ENCODE assay signal across 13 cellular contexts in the genomic region with DNA sequence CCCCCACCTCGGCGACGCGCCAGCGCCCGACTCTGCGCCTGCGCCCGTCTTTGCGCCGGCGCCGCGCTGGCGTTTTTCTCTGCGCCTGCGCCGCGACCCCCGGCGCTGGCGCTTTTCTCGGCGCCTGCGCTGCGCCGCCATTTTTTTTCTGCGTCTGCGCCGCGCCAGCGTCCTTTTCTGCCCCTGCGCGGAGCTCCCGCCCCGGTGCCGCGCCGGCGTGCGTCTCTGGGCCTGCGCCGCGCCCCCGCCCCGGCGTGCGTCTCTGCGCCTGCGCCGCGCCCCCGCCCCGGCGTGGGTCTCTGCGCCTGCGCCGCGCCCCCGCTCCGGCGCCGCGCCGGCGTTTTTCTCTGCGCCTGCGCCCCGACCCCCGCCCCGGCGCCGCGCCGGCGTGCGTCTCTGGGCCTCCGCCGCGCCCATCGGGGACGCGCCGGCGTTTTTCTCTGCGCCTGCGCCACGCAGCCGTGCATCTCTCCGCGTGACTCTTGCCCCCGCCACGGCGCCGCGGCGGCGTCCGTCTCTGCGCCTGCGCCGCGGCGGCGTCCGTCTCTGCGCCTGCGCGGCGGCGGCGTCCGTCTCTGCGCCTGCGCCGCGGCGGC. TPM values are rescaled to one million over a fixed set of nuclear protein-coding genes. Genes with fewer than 3 reads are reported as not detected.
A peak's percentile ranks its signal among the peaks of the same experiment; 100 is the strongest.
DNase-seq lines count a peak whose midpoint lies in the region; ATAC-seq, FAIRE-seq and TF ChIP-seq lines count a peak whose summit lies in the region.
"Not testable (repeated sequence)": the region's sequence is repeated elsewhere in the genome, so short reads cannot be mapped to it uniquely, and the experiment has no call there.
"Had no signal": no experiment of that assay in that cellular context is flagged by ENCODE, and none has a peak within 500 bp of the region (broad histone marks: within the 10 kb centered on the region; RNA-seq: fewer than 3 reads in every experiment).

No MANE protein-coding gene starts in this region.

- TF ChIP-seq RAD21 in HepG2 (CRISPR knock-in tag; IDR thresholded peaks at IDR 0.05) = not testable (repeated sequence)

- not testable (repeated sequence) for H3K4me3 ChIP-seq in right cardiac atrium (ENCODE audit: low read length); HepG2 (replicated peaks in 1 of 3; ENCODE audit: insufficient read depth in 1 of 3, low read depth in 2 of 3, low read length in 3 of 3); thoracic aorta

- not testable (repeated sequence) for H3K36me3 ChIP-seq in HepG2 (replicated peaks in 1 of 2; ENCODE audit: control insufficient read depth in 1 of 2, insufficient read depth in 2 of 2, low read length in 2 of 2); thoracic aorta

- 80% methylated on average over 96 of the region's 118 CpGs for WGBS in right cardiac atrium
- 96% methylated on average over 116 of the region's 118 CpGs for WGBS in HepG2 (ENCODE audit: low lambda C conversion rate)

- H3K4me1 ChIP-seq in right cardiac atrium (ENCODE audit: control insufficient read depth, insufficient read depth, low read length); HepG2 (ENCODE audit: insufficient read depth, low read length); thoracic aorta (ENCODE audit: control insufficient read depth in 1 of 2, low read depth in 2 of 2): not testable (repeated sequence)

- H2AFZ ChIP-seq in HepG2 (ENCODE audit: low read length) = not testable (repeated sequence)

- not testable (repeated sequence) for FAIRE-seq in HepG2 (lab: Jason Lieb, UNC)

- not testable (repeated sequence) for H4K20me1 ChIP-seq in HepG2 (ENCODE audit: insufficient read depth, low read length)

- CTCF ChIA-PET in HepG2 (lab: Yijun Ruan, JAX; ENCODE audit: low intra/inter-chr PET ratio, low total read pairs) = not testable (repeated sequence)

- not testable (repeated sequence) for H3K4me2 ChIP-seq in HepG2 (ENCODE audit: low read depth, low read length)

- not testable (repeated sequence) for TF ChIP-seq CTCF in HepG2 (CRISPR knock-in tag; IDR thresholded peaks at IDR 0.05); thoracic aorta (IDR thresholded peaks at IDR 0.05)

- H3K79me2 ChIP-seq in HepG2 (ENCODE audit: insufficient read depth, low read length) = not testable (repeated sequence)

- TF ChIP-seq POLR2A in HepG2 (IDR thresholded peaks at IDR 0.05; ENCODE audit: insufficient read depth in 1 of 2, low read depth in 2 of 2, low read length in 2 of 2) = not testable (repeated sequence)

- H3K27me3 ChIP-seq in right cardiac atrium (ENCODE audit: control insufficient read depth, insufficient read depth); HepG2 (ENCODE audit: control insufficient read depth in 1 of 2, insufficient read depth in 2 of 2, low read length in 2 of 2); thoracic aorta (replicated peaks; ENCODE audit: insufficient read depth): not testable (repeated sequence)

- H3K27ac ChIP-seq in right cardiac atrium (ENCODE audit: low read length); HepG2 (ENCODE audit: extremely low read length, insufficient read depth, low read length); thoracic aorta: not testable (repeated sequence)

- ATAC-seq in HG02938 (IDR thresholded peaks at IDR 0.05; ENCODE audit: unreplicated experiment) (peak; percentile 2), thoracic aorta (ENCODE audit: insufficient number of reproducible peaks, low FRiP score, low read depth) (peak; percentile 21)
- not testable (repeated sequence) for ATAC-seq in right cardiac atrium, HepG2
- ATAC-seq in stimulated activated naive CD8-positive, alpha-beta T cell treated with anti-CD3 and anti-CD28 coated beads, Interleukin-15, Interleukin-2, amounts not matched to agents 100 U/mL and 50 U/mL, for 24 hours = peak; percentile 8

- not testable (repeated sequence) for H3K9ac ChIP-seq in HepG2 (ENCODE audit: insufficient read depth, low read depth, low read length)

- in situ Hi-C loops in HepG2 (cut with HindIII; ENCODE audit: extremely low pct_ligation_motif_present, low pct_unique_long_range_greater_than_20kb) = not testable (repeated sequence)

- not testable (repeated sequence) for BruUV-seq in HepG2 (replicated peaks; lab: Mats Ljungman, UMichigan)

- POLR2A ChIA-PET in HepG2 (lab: Yijun Ruan, JAX) = not testable (repeated sequence)

- intact Hi-C loops in right cardiac atrium (cut with DNase I); HepG2 (cut with micrococcal nuclease; ENCODE audit: unreplicated experiment); posterior vena cava (cut with DNase I): not testable (repeated sequence)

- H3K9me3 ChIP-seq in right cardiac atrium (ENCODE audit: control insufficient read depth, low read length); thoracic aorta: not testable (repeated sequence)
- H3K9me3 ChIP-seq in HepG2 (ENCODE audit: low read length) = peaks cover 22% of the 10 kb centered on the region

- not testable (repeated sequence) for TF ChIP-seq EP300 in HepG2 (IDR thresholded peaks at IDR 0.05; ENCODE audit: low read depth in 2 of 2, low read length in 2 of 2); HepG2 (CRISPR knock-in tag; IDR thresholded peaks at IDR 0.05; ENCODE audit: borderline replicate concordance)

- peak; percentile 9 to 68 (median 26) for DNase-seq in right cardiac atrium
- DNase-seq in HepG2 (ENCODE audit: low spot score); stimulated activated naive CD8-positive, alpha-beta T cell treated with anti-CD3 and anti-CD28 coated beads, Interleukin-15, Interleukin-2, amounts not matched to agents 100 U/mL and 50 U/mL, for 24 hours; thoracic aorta (ENCODE audit: low spot score): not testable (repeated sequence)
- DNase-seq in posterior vena cava (ENCODE audit: low spot score) = peak; percentile 64

RNA-seq across cellular contexts. Expression of a gene that starts 52.4 kb away (rescaled TPM):
- not detected for total RNA-seq in right cardiac atrium
- polyA plus RNA-seq in right cardiac atrium = not detected
- total RNA-seq in HepG2 (2016; rRNA removed; fragmentation: Illumina TruSeq; extraction: Trizol) = not detected in 2 replicates
- not detected in 2 replicates for total RNA-seq in HepG2 (2016; cell fraction: cytosol; rRNA removed; fragmentation: Illumina TruSeq; extraction: Trizol; ENCODE audit: low read depth)
- total RNA-seq in HepG2 (2016; cell fraction: insoluble cytoplasmic fraction; rRNA removed; fragmentation: Illumina TruSeq; extraction: Trizol) = not detected in 2 replicates
- total RNA-seq in HepG2 (2016; cell fraction: membrane; rRNA removed; fragmentation: Illumina TruSeq; extraction: Trizol) = not detected in 2 replicates
- not detected in 2 replicates for total RNA-seq in HepG2 (2016; cell fraction: nucleus; rRNA removed; fragmentation: Illumina TruSeq; extraction: Trizol)
- not detected in 2 replicates for polyA plus RNA-seq in HepG2 (2011; rRNA removed)
- polyA plus RNA-seq in HepG2 (2011; cell fraction: cytosol; rRNA removed) = not detected in 2 replicates
- not detected in 2 replicates for polyA plus RNA-seq in HepG2 (2011; cell fraction: nucleus; rRNA removed)
- not detected in 2 replicates for polyA plus RNA-seq in HepG2 (2012)
- not detected in 2 replicates for polyA plus RNA-seq in HepG2 (2016; cell fraction: cytosol; fragmentation: Illumina TruSeq; extraction: Trizol; ENCODE audit: low read depth)
- not detected in 2 replicates for polyA plus RNA-seq in HepG2 (2016; cell fraction: insoluble cytoplasmic fraction; fragmentation: Illumina TruSeq; extraction: Trizol; ENCODE audit: low read depth)
- polyA plus RNA-seq in HepG2 (2016; cell fraction: membrane; fragmentation: Illumina TruSeq; extraction: Trizol; ENCODE audit: low read depth) = not detected in 2 replicates
- not detected in 2 replicates for polyA plus RNA-seq in HepG2 (2016; cell fraction: nucleus; fragmentation: Illumina TruSeq; extraction: Trizol; ENCODE audit: insufficient read depth, low read depth)
- polyA minus RNA-seq in HepG2 (2011; rRNA and poly(A)+ RNA removed; ENCODE audit: low replicate concordance) = not detected in 2 replicates
- polyA minus RNA-seq in HepG2 (2011; cell fraction: cytosol; rRNA and poly(A)+ RNA removed) = not detected in 2 replicates
- not detected in 2 replicates for polyA minus RNA-seq in HepG2 (2011; cell fraction: nucleus; rRNA and poly(A)+ RNA removed)
- total RNA-seq in posterior vena cava = not detected
- total RNA-seq in thoracic aorta = not detected
- total RNA-seq: CD4-positive, CD25-positive, alpha-beta regulatory T cell; CD8-positive, alpha-beta memory T cell; G401; GM23248; H4; HT1080; IMR-90 had no signal
- polyA plus RNA-seq: CD4-positive, CD25-positive, alpha-beta regulatory T cell; CD8-positive, alpha-beta memory T cell; GM23248; IMR-90 had no signal

RNA-seq across cellular contexts. Expression of a gene that starts 56.9 kb away (rescaled TPM):
- total RNA-seq in right cardiac atrium = not detected
- polyA plus RNA-seq in right cardiac atrium = not detected
- total RNA-seq in HepG2 (2016; rRNA removed; fragmentation: Illumina TruSeq; extraction: Trizol) = not detected in 2 replicates
- total RNA-seq in HepG2 (2016; cell fraction: cytosol; rRNA removed; fragmentation: Illumina TruSeq; extraction: Trizol; ENCODE audit: low read depth) = not detected in 2 replicates
- total RNA-seq in HepG2 (2016; cell fraction: insoluble cytoplasmic fraction; rRNA removed; fragmentation: Illumina TruSeq; extraction: Trizol) = not detected in 2 replicates
- total RNA-seq in HepG2 (2016; cell fraction: membrane; rRNA removed; fragmentation: Illumina TruSeq; extraction: Trizol) = not detected in 2 replicates
- not detected in 2 replicates for total RNA-seq in HepG2 (2016; cell fraction: nucleus; rRNA removed; fragmentation: Illumina TruSeq; extraction: Trizol)
- polyA plus RNA-seq in HepG2 (2011; rRNA removed) = not detected in 2 replicates
- not detected in 2 replicates for polyA plus RNA-seq in HepG2 (2011; cell fraction: cytosol; rRNA removed)
- polyA plus RNA-seq in HepG2 (2011; cell fraction: nucleus; rRNA removed) = not detected in 2 replicates
- polyA plus RNA-seq in HepG2 (2012) = not detected in 2 replicates
- not detected in 2 replicates for polyA plus RNA-seq in HepG2 (2016; cell fraction: cytosol; fragmentation: Illumina TruSeq; extraction: Trizol; ENCODE audit: low read depth)
- not detected in 2 replicates for polyA plus RNA-seq in HepG2 (2016; cell fraction: insoluble cytoplasmic fraction; fragmentation: Illumina TruSeq; extraction: Trizol; ENCODE audit: low read depth)
- polyA plus RNA-seq in HepG2 (2016; cell fraction: membrane; fragmentation: Illumina TruSeq; extraction: Trizol; ENCODE audit: low read depth) = not detected in 2 replicates
- not detected in 2 replicates for polyA plus RNA-seq in HepG2 (2016; cell fraction: nucleus; fragmentation: Illumina TruSeq; extraction: Trizol; ENCODE audit: insufficient read depth, low read depth)
- polyA minus RNA-seq in HepG2 (2011; rRNA and poly(A)+ RNA removed; ENCODE audit: low replicate concordance) = not detected in 2 replicates
- not detected in 2 replicates for polyA minus RNA-seq in HepG2 (2011; cell fraction: cytosol; rRNA and poly(A)+ RNA removed)
- polyA minus RNA-seq in HepG2 (2011; cell fraction: nucleus; rRNA and poly(A)+ RNA removed) = not detected in 2 replicates
- total RNA-seq in posterior vena cava = not detected
- not detected for total RNA-seq in thoracic aorta
- total RNA-seq: CD4-positive, CD25-positive, alpha-beta regulatory T cell; CD8-positive, alpha-beta memory T cell; G401; GM23248; H4; HT1080; IMR-90 had no signal
- polyA plus RNA-seq: CD4-positive, CD25-positive, alpha-beta regulatory T cell; CD8-positive, alpha-beta memory T cell; GM23248; IMR-90 had no signal
